ENCODE assay signal across 13 cellular contexts in the genomic region with DNA sequence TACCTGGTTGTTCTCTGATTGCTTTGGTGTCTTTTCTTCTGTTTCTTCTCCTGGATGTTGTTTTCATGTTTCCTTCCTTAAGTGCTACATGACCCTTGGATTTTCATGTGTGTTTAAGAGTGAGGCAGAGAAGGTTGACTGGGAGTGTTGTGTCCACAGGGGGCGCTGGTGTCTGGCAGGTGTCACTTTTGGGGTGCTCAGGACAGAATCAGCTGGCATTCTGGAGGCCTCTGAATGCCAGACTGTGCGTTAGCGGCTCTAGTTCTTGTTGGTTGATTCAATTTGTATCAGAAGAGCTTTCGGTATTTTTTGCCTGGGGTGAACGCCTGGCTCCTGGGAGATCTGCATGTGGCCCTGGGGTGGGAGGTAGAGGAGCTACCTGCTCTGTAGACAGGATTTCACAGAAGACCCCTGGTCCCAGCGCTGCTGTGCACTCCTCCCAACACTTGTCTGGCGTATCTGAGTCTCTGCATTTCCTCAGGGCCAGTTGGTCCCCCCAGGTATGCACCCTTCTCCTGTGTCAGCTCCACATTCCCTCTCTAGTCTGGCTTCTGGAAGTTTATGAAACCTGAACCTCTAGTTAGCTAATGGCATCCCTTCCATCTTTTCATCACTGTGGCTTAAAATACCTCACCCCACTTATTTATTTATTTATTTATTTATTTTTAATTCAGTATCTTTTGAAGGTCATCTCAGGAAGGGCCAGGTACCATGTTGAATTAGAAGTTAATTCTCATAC. TPM values are rescaled to one million over a fixed set of nuclear protein-coding genes. Genes with fewer than 3 reads are reported as not detected.
DNase-seq lines count a peak whose midpoint lies in the region; ATAC-seq, FAIRE-seq and TF ChIP-seq lines count a peak whose summit lies in the region.
"Had no signal": no experiment of that assay in that cellular context is flagged by ENCODE, and none has a peak within 500 bp of the region (broad histone marks: within the 10 kb centered on the region; RNA-seq: fewer than 3 reads in every experiment).

No MANE protein-coding gene starts in this region.

- peak; percentile 70 to 79 for TF ChIP-seq RAD21 in H1 (IDR thresholded peaks at IDR 0.05 in 1 of 2, conservative IDR thresholded peaks at IDR 0.05 in 1 of 2; ENCODE audit: low read depth in 2 of 2, low read length in 2 of 2)

- no peak overlapping the region for H2BK120ac ChIP-seq in H1 (replicated peaks; ENCODE audit: low read depth, low read length)

- TF ChIP-seq CTCF in activated CD8-positive, alpha-beta T cell treated with anti-CD3 and anti-CD28 coated beads for 36 hours (IDR thresholded peaks at IDR 0.05), result peak; percentile 24
- TF ChIP-seq CTCF in NB4 (IDR thresholded peaks at IDR 0.05; ENCODE audit: low read depth, low read length) (peak; percentile 49), H1 (IDR thresholded peaks at IDR 0.05; ENCODE audit: control extremely low read depth in 1 of 3, insufficient read depth in 1 of 3, low read depth in 1 of 3, low read length in 3 of 3) (peak; percentile 76 to 80 (median 77)), gastrocnemius medialis (IDR thresholded peaks at IDR 0.05 in 4 of 5, conservative IDR thresholded peaks at IDR 0.05 in 1 of 5) (peak in 2 of 5 experiments; percentile 22 to 33), tibial nerve (IDR thresholded peaks at IDR 0.05) (no peak)

- H3K36me3 ChIP-seq in H1 (ENCODE audit: control insufficient read depth in 2 of 4, insufficient read depth in 4 of 4, low read length in 3 of 4), result no peaks in the 10 kb centered on the region
- H3K36me3 ChIP-seq in gastrocnemius medialis, result no peaks in the 10 kb centered on the region
- H3K36me3 ChIP-seq in tibial nerve, result no peaks in the 10 kb centered on the region
- H3K36me3 ChIP-seq in effector memory CD4-positive, alpha-beta T cell (ENCODE audit: control insufficient read depth, insufficient read depth, low read length), result no peaks in the 10 kb centered on the region

- no peaks in the 10 kb centered on the region for H3K36me3 Mint-ChIP-seq in activated CD8-positive, alpha-beta T cell treated with anti-CD3 and anti-CD28 coated beads for 36 hours (ENCODE audit: low read depth)
- H3K36me3 Mint-ChIP-seq in activated CD8-positive, alpha-beta T cell treated with anti-CD3 and anti-CD28 coated beads, Interleukin-2, amount 10 ng/mL, durations not matched to agents 7 days and 5 days (ENCODE audit: low read depth), result no peaks in the 10 kb centered on the region

- H3K27me3 ChIP-seq in H1 (replicated peaks in 1 of 4; ENCODE audit: control insufficient read depth in 3 of 4, extremely low read depth in 1 of 4, insufficient read depth in 3 of 4, low read length in 3 of 4) (no peaks in the 10 kb centered on the region), gastrocnemius medialis (no peaks in the 10 kb centered on the region), tibial nerve (no peaks in the 10 kb centered on the region)
- H3K27me3 ChIP-seq in effector memory CD4-positive, alpha-beta T cell (replicated peaks; ENCODE audit: control insufficient read depth, insufficient read depth, low read length, poor library complexity, severe bottlenecking), result no peaks in the 10 kb centered on the region

- H4K5ac ChIP-seq in H1 (ENCODE audit: insufficient read length, low read depth, low read length), result no peak overlapping the region

- H3K4ac ChIP-seq in H1 (replicated peaks; ENCODE audit: insufficient read length, low read depth, low read length), result no peak overlapping the region

- H3K9me3 Mint-ChIP-seq in activated CD8-positive, alpha-beta T cell treated with anti-CD3 and anti-CD28 coated beads for 36 hours, result no peaks in the 10 kb centered on the region
- no peaks in the 10 kb centered on the region for H3K9me3 Mint-ChIP-seq in activated CD8-positive, alpha-beta T cell treated with anti-CD3 and anti-CD28 coated beads, Interleukin-2, amount 10 ng/mL, durations not matched to agents 7 days and 5 days (ENCODE audit: insufficient read depth)
- H3K9me3 Mint-ChIP-seq: activated T-helper 2 cell treated with anti-CD3 and anti-CD28 coated beads, Interferon-gamma antibody, Interleukin-2, Interleukin-4, amounts not matched to agents 10 μg/mL and 5 μg/mL and 100 μg/mL, durations not matched to agents 14 hours and 24 hours and 36 hours; central memory CD8-positive, alpha-beta T cell had no signal

- intact Hi-C loops in activated CD8-positive, alpha-beta T cell treated with anti-CD3 and anti-CD28 coated beads for 36 hours (cut with micrococcal nuclease), result no loop called here
- intact Hi-C loops in gastrocnemius medialis (cut with DNase I; ENCODE audit: low total_unique reads), result no loop called here

- FAIRE-seq in H1 (lab: Jason Lieb, UNC), result peak; percentile 57

- in situ Hi-C loops in gastrocnemius medialis (cut with MboI; ENCODE audit: low sequenced_read_pairs in 4 of 4), result no loop called here

- TF ChIP-seq EP300 in H1 (IDR thresholded peaks at IDR 0.05; ENCODE audit: borderline replicate concordance in 1 of 2, low read depth in 2 of 2, low read length in 2 of 2) (no peak), tibial nerve (IDR thresholded peaks at IDR 0.05) (no peak)

- H3K14ac ChIP-seq in H1 (ENCODE audit: insufficient read length), result no peak overlapping the region

- 74% methylated on average over 7 of the region's 7 CpGs; no CpG with 5 or more reads in 1 of the 2 experiments for WGBS in H1 (ENCODE audit: extremely low coverage in 1 of 2, insufficient coverage in 1 of 2, insufficient read length in 1 of 2, insufficient replicate concordance in 2 of 2, low coverage in 1 of 2, low lambda C conversion rate in 2 of 2, missing lambda C conversion rate in 1 of 2), 2 experiments
- WGBS in tibial nerve, 2 donors, result 85 to 88% methylated on average over 7 of the region's 7 CpGs

- H3K9ac ChIP-seq in H1 (replicated peaks in 1 of 4; ENCODE audit: extremely low read depth in 1 of 4, low read depth in 3 of 4, low read length in 3 of 4), result no peak overlapping the region

- H2AFZ ChIP-seq in H1 (ENCODE audit: low read length), result no peak overlapping the region

- TF ChIP-seq POLR2A in NB4 (IDR thresholded peaks at IDR 0.05; ENCODE audit: extremely low read depth, insufficient read length) (no peak), H1 (IDR thresholded peaks at IDR 0.05; ENCODE audit: control extremely low read depth in 1 of 2, low read depth in 2 of 2, low read length in 2 of 2) (no peak), gastrocnemius medialis (IDR thresholded peaks at IDR 0.05) (no peak), tibial nerve (IDR thresholded peaks at IDR 0.05) (no peak)

- H3K79me1 ChIP-seq in H1 (ENCODE audit: low read depth, low read length), result peaks cover 7% of the 10 kb centered on the region

- H3K56ac ChIP-seq in H1 (replicated peaks; ENCODE audit: insufficient read length, low read depth, low read length), result no peak overlapping the region

- peaks cover 0 to 8% of the 10 kb centered on the region in 2 experiments for H4K20me1 ChIP-seq in H1 (replicated peaks in 1 of 2; ENCODE audit: control insufficient read depth in 1 of 2, insufficient read depth in 2 of 2, low read length in 2 of 2)

- H3K27ac ChIP-seq in H1 (ENCODE audit: low read depth, low read length) (no peak overlapping the region), gastrocnemius medialis (peak overlapping the region in 2 of 4 donors; percentile 29 to 64), tibial nerve (no peak overlapping the region)
- H3K27ac ChIP-seq in effector memory CD4-positive, alpha-beta T cell (ENCODE audit: insufficient read depth, low read length, poor library complexity, severe bottlenecking), result no peak overlapping the region

- no peak overlapping the region for H2BK12ac ChIP-seq in H1 (ENCODE audit: low read depth, low read length)

- CTCF ChIA-PET in activated CD8-positive, alpha-beta T cell treated with anti-CD3 and anti-CD28 coated beads for 36 hours (lab: Charles Lee), result interaction anchor here (0.9 to 1.7 kb wide), 5 partner anchors 8 to 68 kb away, joined by 3 to 7 read pairs (median 3); no protein-coding TSS in a partner anchor
- CTCF ChIA-PET in activated CD8-positive, alpha-beta T cell treated with anti-CD3 and anti-CD28 coated beads, Interleukin-2, amount 10 ng/mL, durations not matched to agents 7 days and 5 days (lab: Charles Lee), result interaction anchor here (1.0 kb wide), 1 partner anchor 48 kb away, joined by 3 read pairs; no protein-coding TSS in a partner anchor
- CTCF ChIA-PET in H1 (lab: Charles Lee; ENCODE audit: partially characterized antibody), result interaction anchor here (0.6 to 22.6 kb wide), 35 partner anchors 8 to 243 kb away, joined by 3 to 377 read pairs (median 7); no protein-coding TSS in a partner anchor

- no peak overlapping the region for H3K4me2 ChIP-seq in H1 (ENCODE audit: insufficient read depth in 1 of 2, low read depth in 2 of 2, low read length in 2 of 2)

- no peak overlapping the region for H3K18ac ChIP-seq in H1 (ENCODE audit: extremely low read depth, low read length)

- no peaks in the 10 kb centered on the region for H3K23me2 ChIP-seq in H1 (ENCODE audit: low read depth, low read length)

- H2BK15ac ChIP-seq in H1 (ENCODE audit: low read length), result no peak overlapping the region

- no peak overlapping the region for H3K27ac Mint-ChIP-seq in activated CD8-positive, alpha-beta T cell treated with anti-CD3 and anti-CD28 coated beads for 36 hours
- no peak overlapping the region for H3K27ac Mint-ChIP-seq in activated CD8-positive, alpha-beta T cell treated with anti-CD3 and anti-CD28 coated beads, Interleukin-2, amount 10 ng/mL, durations not matched to agents 7 days and 5 days
- H3K27ac Mint-ChIP-seq: activated T-helper 2 cell treated with anti-CD3 and anti-CD28 coated beads, Interferon-gamma antibody, Interleukin-2, Interleukin-4, amounts not matched to agents 10 μg/mL and 5 μg/mL and 100 μg/mL, durations not matched to agents 14 hours and 24 hours and 36 hours had no signal

- H2BK20ac ChIP-seq in H1 (ENCODE audit: low read length), result no peak overlapping the region

- H2BK5ac ChIP-seq in H1 (ENCODE audit: low read depth, low read length), result no peak overlapping the region

- no peaks in the 10 kb centered on the region for H3K79me2 ChIP-seq in H1 (ENCODE audit: control insufficient read depth in 1 of 2, insufficient read depth in 2 of 2, low read length in 2 of 2)

- H3K4me3 ChIP-seq in NB4 (ENCODE audit: low read depth, low read length) (no peak overlapping the region), H1 (ENCODE audit: extremely low read depth in 1 of 4, insufficient read depth in 2 of 4, low read depth in 3 of 4, low read length in 4 of 4) (no peak overlapping the region), gastrocnemius medialis (no peak overlapping the region), tibial nerve (no peak overlapping the region)
- H3K4me3 ChIP-seq in effector memory CD4-positive, alpha-beta T cell (ENCODE audit: insufficient read depth, low read depth, low read length, poor library complexity, severe bottlenecking), result no peak overlapping the region

- H3K4me3 Mint-ChIP-seq in activated CD8-positive, alpha-beta T cell treated with anti-CD3 and anti-CD28 coated beads for 36 hours, result no peak overlapping the region
- H3K4me3 Mint-ChIP-seq in activated CD8-positive, alpha-beta T cell treated with anti-CD3 and anti-CD28 coated beads, Interleukin-2, amount 10 ng/mL, durations not matched to agents 7 days and 5 days, result no peak overlapping the region
- H3K4me3 Mint-ChIP-seq: central memory CD8-positive, alpha-beta T cell had no signal

- POLR2A ChIA-PET in activated CD8-positive, alpha-beta T cell treated with anti-CD3 and anti-CD28 coated beads for 36 hours (lab: Charles Lee), result no interaction called here
- POLR2A ChIA-PET in activated CD8-positive, alpha-beta T cell treated with anti-CD3 and anti-CD28 coated beads, Interleukin-2, amount 10 ng/mL, durations not matched to agents 7 days and 5 days (lab: Charles Lee), result no interaction called here
- POLR2A ChIA-PET in H1 (lab: Charles Lee; ENCODE audit: partially characterized antibody), result interaction anchor here (1.3 kb wide), 1 partner anchor 47 kb away, joined by 3 read pairs; no protein-coding TSS in a partner anchor

- ATAC-seq in activated CD8-positive, alpha-beta T cell treated with anti-CD3 and anti-CD28 coated beads for 36 hours, result no peak
- ATAC-seq in activated CD8-positive, alpha-beta T cell treated with anti-CD3 and anti-CD28 coated beads, Interleukin-2, amount 10 ng/mL, durations not matched to agents 7 days and 5 days, result no peak
- ATAC-seq in gastrocnemius medialis, result peak; percentile 52 to 76
- ATAC-seq: esophagus mucosa had no signal

- no peak overlapping the region for H4K91ac ChIP-seq in H1 (replicated peaks; ENCODE audit: insufficient read length, low read length)

- H3K9me3 ChIP-seq in H1 (ENCODE audit: insufficient read depth in 2 of 2, low read depth in 1 of 2, low read length in 1 of 2), result no peaks in the 10 kb centered on the region
- no peaks in the 10 kb centered on the region for H3K9me3 ChIP-seq in gastrocnemius medialis
- no peaks in the 10 kb centered on the region for H3K9me3 ChIP-seq in tibial nerve
- no peaks in the 10 kb centered on the region for H3K9me3 ChIP-seq in effector memory CD4-positive, alpha-beta T cell (ENCODE audit: control insufficient read depth, low read length)

- H4K8ac ChIP-seq in H1 (ENCODE audit: extremely low read depth, insufficient read depth, low read length), result no peak overlapping the region

- peaks cover 25% of the 10 kb centered on the region for H3K27me3 Mint-ChIP-seq in activated CD8-positive, alpha-beta T cell treated with anti-CD3 and anti-CD28 coated beads for 36 hours
- H3K27me3 Mint-ChIP-seq in activated CD8-positive, alpha-beta T cell treated with anti-CD3 and anti-CD28 coated beads, Interleukin-2, amount 10 ng/mL, durations not matched to agents 7 days and 5 days (ENCODE audit: low read depth), result peaks cover 20% of the 10 kb centered on the region

- H3K23ac ChIP-seq in H1 (ENCODE audit: insufficient read length), result no peak overlapping the region

- H3K4me1 Mint-ChIP-seq in activated CD8-positive, alpha-beta T cell treated with anti-CD3 and anti-CD28 coated beads for 36 hours (ENCODE audit: low read depth), result no peaks in the 10 kb centered on the region
- H3K4me1 Mint-ChIP-seq in activated CD8-positive, alpha-beta T cell treated with anti-CD3 and anti-CD28 coated beads, Interleukin-2, amount 10 ng/mL, durations not matched to agents 7 days and 5 days (ENCODE audit: low read depth), result no peaks in the 10 kb centered on the region
- H3K4me1 Mint-ChIP-seq: central memory CD8-positive, alpha-beta T cell had no signal

- H2AK5ac ChIP-seq in H1 (ENCODE audit: low read depth, low read length), result no peak overlapping the region

- DNase-seq in activated CD8-positive, alpha-beta T cell treated with anti-CD3 and anti-CD28 coated beads for 36 hours, result peak; percentile 14
- DNase-seq in activated CD8-positive, alpha-beta T cell treated with anti-CD3 and anti-CD28 coated beads, Interleukin-2, amount 10 ng/mL, durations not matched to agents 7 days and 5 days, result no peak
- peak; percentile 43 for DNase-seq in NB4 (ENCODE audit: low read depth)
- DNase-seq in H1 (ENCODE audit: low read depth in 1 of 2, low spot score in 2 of 2), result peak in 1 of 2 experiments; percentile 76
- DNase-seq in gastrocnemius medialis, result no peak
- no peak for DNase-seq in tibial nerve (ENCODE audit: low spot score in 2 of 2)
- DNase-seq in NCI-H2171 treated with DMSO at 0.1 percent for 48 hours (lab: John Stamatoyannopoulos, UW), result no peak
- no peak for DNase-seq in effector memory CD4-positive, alpha-beta T cell
- DNase-seq: HCEC 1CT, posterior cingulate gyrus had no signal

- H3K4me1 ChIP-seq in H1 (replicated peaks in 1 of 4; ENCODE audit: control insufficient read depth in 3 of 4, insufficient read depth in 4 of 4, low read length in 3 of 4) (peaks cover 9 to 14% (median 10%) of the 10 kb centered on the region in 4 experiments), gastrocnemius medialis (peaks cover 15 to 39% of the 10 kb centered on the region in 2 donors), tibial nerve (peaks cover 0 to 18% (median 12%) of the 10 kb centered on the region in 4 donors)
- H3K4me1 ChIP-seq in effector memory CD4-positive, alpha-beta T cell (ENCODE audit: control insufficient read depth, insufficient read depth, low read length, poor library complexity, severe bottlenecking), result no peaks in the 10 kb centered on the region

RNA-seq across cellular contexts. Expression of gene GREB1, which starts 1.1 kb away (rescaled TPM):
- 1 to 10 TPM; 1.5 TPM for total RNA-seq in activated CD8-positive, alpha-beta T cell treated with anti-CD3 and anti-CD28 coated beads for 36 hours
- total RNA-seq in activated CD8-positive, alpha-beta T cell treated with anti-CD3 and anti-CD28 coated beads, Interleukin-2, amount 10 ng/mL, durations not matched to agents 7 days and 5 days, result under 1 TPM; 0.42 to 0.68 TPM
- 41.7 and 43.4 TPM in 2 replicates for total RNA-seq in H1 (2021; fragmentation: NEBNext Ultra II Directional; extraction: Animal tissue kit (Norgen Biotek cat#: 25700))
- 7.9 and 13.8 TPM in 2 replicates for polyA plus RNA-seq in H1 (2011; rRNA removed)
- polyA plus RNA-seq in H1 (2011; cell fraction: cytosol; rRNA removed), result 9.9 TPM
- polyA plus RNA-seq in H1 (2011; cell fraction: nucleus; rRNA removed), result 22.7 TPM
- 14.3 to 18.0 TPM (median 16.3 TPM) in 4 replicates for polyA plus RNA-seq in H1 (2012, experiment 1 of 2)
- 8.5 TPM for polyA plus RNA-seq in H1 (2012, experiment 2 of 2)
- 16.9 TPM for polyA plus RNA-seq in H1 (2013, experiment 1 of 2)
- polyA plus RNA-seq in H1 (2013, experiment 2 of 2), result 15.7 TPM
- polyA minus RNA-seq in H1 (2011; rRNA and poly(A)+ RNA removed), result 23.1 and 26.4 TPM in 2 replicates
- polyA minus RNA-seq in H1 (2011; cell fraction: cytosol; rRNA and poly(A)+ RNA removed), result 13.1 TPM
- polyA minus RNA-seq in H1 (2011; cell fraction: nucleus; rRNA and poly(A)+ RNA removed), result 21.8 TPM
- total RNA-seq in gastrocnemius medialis, result 1 to 10 TPM; 1.7 to 9.3 (median 2.6) TPM
- total RNA-seq in tibial nerve, result 10 to 100 TPM in 3 of 4 donors, 1 to 10 TPM in 1; 8.1 to 74.3 (median 26.7) TPM

Comparison
In these comparisons a context has a peak if more than half of its experiments do, and no peak if none do; other contexts are left out.
1. DNase-seq: peak in activated CD8-positive, alpha-beta T cell treated with anti-CD3 and anti-CD28 coated beads for 36 hours (single experiment) and NB4 (single experiment); none in activated CD8-positive, alpha-beta T cell treated with anti-CD3 and anti-CD28 coated beads, Interleukin-2, amount 10 ng/mL, durations not matched to agents 7 days and 5 days (single experiment), gastrocnemius medialis (0 of 2), tibial nerve (0 of 2), NCI-H2171 treated with DMSO at 0.1 percent for 48 hours (single experiment) and effector memory CD4-positive, alpha-beta T cell (0 of 3).
2. ATAC-seq: peak in gastrocnemius medialis (2 of 2); none in activated CD8-positive, alpha-beta T cell treated with anti-CD3 and anti-CD28 coated beads for 36 hours (single experiment) and activated CD8-positive, alpha-beta T cell treated with anti-CD3 and anti-CD28 coated beads, Interleukin-2, amount 10 ng/mL, durations not matched to agents 7 days and 5 days (single experiment).
3. CTCF ChIP-seq: peak in activated CD8-positive, alpha-beta T cell treated with anti-CD3 and anti-CD28 coated beads for 36 hours (single experiment), NB4 (single experiment) and H1 (3 of 3); none in tibial nerve (0 of 5).